In genomic region chr11:66312549-66313320, GRCh38 we compare ENCODE assay signal across 8 cellular contexts. TPM values are rescaled to one million over a fixed set of nuclear protein-coding genes. Genes with fewer than 3 reads are reported as not detected.
DNase-seq lines count a peak whose midpoint lies in the region; ATAC-seq and TF ChIP-seq lines count a peak whose summit lies in the region.

No MANE protein-coding gene starts in this region.

- H3K27ac ChIP-seq in cardiac muscle cell, result peak overlapping the region; percentile 87
- H3K27ac ChIP-seq in parathyroid adenoma, result peak overlapping the region; percentile 83
- H3K27ac ChIP-seq in tibial artery, result peak overlapping the region; percentile 57 to 69

- peak overlapping the region; percentile 87 for H3K4me2 ChIP-seq in parathyroid adenoma (ENCODE audit: low read length)

- H3K4me3 ChIP-seq in GM12865 (ENCODE audit: low read depth, low read length) (peak overlapping the region; percentile 55), adipocyte (ENCODE audit: low read length) (peak overlapping the region; percentile 98), cardiac muscle cell (peak overlapping the region; percentile 49), parathyroid adenoma (ENCODE audit: low read depth, low read length) (peak overlapping the region; percentile 57), tibial artery (peak overlapping the region; percentile 49 to 58)

- peak overlapping the region; percentile 84 for H2AFZ ChIP-seq in parathyroid adenoma

- H3K36me3 ChIP-seq in adipocyte (ENCODE audit: control insufficient read depth, insufficient read depth, low read length, severe bottlenecking) (peaks cover 13% of the 10 kb centered on the region), cardiac muscle cell (no peaks in the 10 kb centered on the region), parathyroid adenoma (ENCODE audit: control insufficient read depth, insufficient read depth, low read length) (no peaks in the 10 kb centered on the region), tibial artery (no peaks in the 10 kb centered on the region)

- no peak for TF ChIP-seq CTCF in GM12865 (IDR thresholded peaks at IDR 0.05; ENCODE audit: insufficient read depth, low read depth, low read length, missing control alignments)
- no peak for TF ChIP-seq CTCF in cardiac muscle cell (IDR thresholded peaks at IDR 0.05; ENCODE audit: low read depth, low read length)
- no peak for TF ChIP-seq CTCF in parathyroid adenoma (IDR thresholded peaks at IDR 0.05)
- TF ChIP-seq CTCF in tibial artery (IDR thresholded peaks at IDR 0.05), result no peak

- H3K4me1 ChIP-seq in adipocyte (ENCODE audit: control insufficient read depth, insufficient read depth, low read length), result peaks cover 9% of the 10 kb centered on the region
- peaks cover 24% of the 10 kb centered on the region for H3K4me1 ChIP-seq in cardiac muscle cell (ENCODE audit: low read depth)
- no peaks in the 10 kb centered on the region for H3K4me1 ChIP-seq in parathyroid adenoma
- peaks cover 0 to 37% (median 31%) of the 10 kb centered on the region in 4 donors for H3K4me1 ChIP-seq in tibial artery

- peak overlapping the region; percentile 98 for H3K9ac ChIP-seq in adipocyte (ENCODE audit: low read length)
- H3K9ac ChIP-seq in parathyroid adenoma, result no peak overlapping the region

- intact Hi-C loops in tibial artery (cut with DNase I; ENCODE audit: low total_unique reads), result loop anchor here (5.0 kb wide), 2 partner anchors 35 to 75 kb away; partner anchors contain the start of genes B4GAT1 and BRMS1

- no peaks in the 10 kb centered on the region for H3K79me2 ChIP-seq in parathyroid adenoma

- no peaks in the 10 kb centered on the region for H3K9me3 ChIP-seq in adipocyte (ENCODE audit: control insufficient read depth, low read length)
- H3K9me3 ChIP-seq in cardiac muscle cell (ENCODE audit: low read depth), result no peaks in the 10 kb centered on the region
- no peaks in the 10 kb centered on the region for H3K9me3 ChIP-seq in parathyroid adenoma (ENCODE audit: control insufficient read depth, low read length)
- no peaks in the 10 kb centered on the region for H3K9me3 ChIP-seq in tibial artery

- DNase-seq in GM12865 (ENCODE audit: low read depth), result peak; percentile 97
- DNase-seq in NCI-H1417 (lab: John Stamatoyannopoulos, UW), result peak; percentile 95 to 98 (median 96)
- peak; percentile 98 for DNase-seq in SW480 (ENCODE audit: low spot score)
- peak; percentile 100 for DNase-seq in adipocyte (ENCODE audit: low read depth)
- DNase-seq in cardiac muscle cell (ENCODE audit: low read depth in 1 of 2, low spot score in 1 of 2), result peak; percentile 99 to 100
- peak; percentile 99 for DNase-seq in tibial artery

- peak; percentile 59 for ATAC-seq in HG02763 (IDR thresholded peaks at IDR 0.05; ENCODE audit: unreplicated experiment)

- H3K27me3 ChIP-seq in adipocyte (replicated peaks; ENCODE audit: control insufficient read depth, insufficient read depth, low read length) (no peaks in the 10 kb centered on the region), cardiac muscle cell (no peaks in the 10 kb centered on the region), parathyroid adenoma (ENCODE audit: control insufficient read depth, insufficient read depth, low read length) (no peaks in the 10 kb centered on the region), tibial artery (peaks cover 0 to 39% of the 10 kb centered on the region in 2 donors)

RNA-seq across cellular contexts. Expression of gene CD248, which starts 4.1 kb away (rescaled TPM):
- total RNA-seq in cardiac muscle cell, result 7.9 and 11.4 TPM in 2 replicates
- 20.2 and 31.2 TPM in 2 replicates for polyA plus RNA-seq in cardiac muscle cell

RNA-seq across cellular contexts. Expression of gene TMEM151A, which starts 21.0 kb away (rescaled TPM):
- total RNA-seq in cardiac muscle cell, result 2.6 and 3.5 TPM in 2 replicates
- polyA plus RNA-seq in cardiac muscle cell, result 0.87 and 2.0 TPM in 2 replicates

RNA-seq across cellular contexts. Expression of gene RIN1, which starts 23.5 kb away (rescaled TPM):
- 4.9 and 9.4 TPM in 2 replicates for total RNA-seq in cardiac muscle cell
- 1.9 and 4.8 TPM in 2 replicates for polyA plus RNA-seq in cardiac muscle cell

RNA-seq across cellular contexts. Expression of gene YIF1A, which starts 23.8 kb away (rescaled TPM):
- total RNA-seq in cardiac muscle cell, result 68.2 and 121 TPM in 2 replicates
- 116 and 147 TPM in 2 replicates for polyA plus RNA-seq in cardiac muscle cell

RNA-seq across cellular contexts. Expression of gene BRMS1, which starts 32.2 kb away (rescaled TPM):
- 29.3 and 33.2 TPM in 2 replicates for total RNA-seq in cardiac muscle cell
- polyA plus RNA-seq in cardiac muscle cell, result 33.8 and 37.3 TPM in 2 replicates

Comparison
In these comparisons a context has a peak if more than half of its experiments do, and no peak if none do; other contexts are left out.
1. Peak in every context shown above with its lines: DNase-seq, ATAC-seq, H3K4me3 ChIP-seq and H3K27ac ChIP-seq.